In the genomic region with DNA sequence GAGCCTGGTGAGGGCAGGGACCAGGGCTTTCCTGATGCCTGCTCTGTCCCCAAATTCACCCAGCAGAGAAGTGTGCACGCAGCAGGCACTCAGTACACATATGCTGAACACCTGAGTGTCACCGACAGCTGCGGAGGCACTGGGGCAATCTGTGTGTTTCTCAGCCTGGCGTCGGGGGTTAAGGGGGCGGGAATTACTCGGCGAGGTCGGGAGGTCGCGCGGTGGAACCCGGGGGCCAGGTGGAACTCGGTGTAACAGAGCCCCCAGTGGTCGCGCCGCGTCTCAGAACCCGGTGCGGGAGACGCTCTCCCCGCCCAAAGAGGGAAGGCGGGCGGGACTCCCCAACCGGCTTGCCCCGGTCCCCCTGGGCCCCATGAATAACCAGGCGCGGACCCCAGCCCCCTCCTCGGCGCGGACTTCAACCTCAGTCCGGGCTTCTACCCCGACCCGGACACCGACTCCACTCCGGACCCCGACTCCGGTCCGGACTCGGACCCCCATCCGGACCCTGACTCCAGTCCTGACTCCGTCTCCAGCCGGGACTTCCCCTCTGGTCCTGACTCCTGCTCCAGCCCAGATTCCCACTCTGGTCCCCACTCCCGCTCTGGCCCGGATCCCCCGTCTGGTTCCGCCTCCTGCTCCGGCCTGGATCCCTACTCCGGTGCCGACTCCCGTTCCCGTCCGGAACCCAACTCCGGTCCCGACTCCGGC, we compare ENCODE assay signal across 1 cellular context.
TF ChIP-seq lines count a peak whose summit lies in the region.

A gene with protein sequence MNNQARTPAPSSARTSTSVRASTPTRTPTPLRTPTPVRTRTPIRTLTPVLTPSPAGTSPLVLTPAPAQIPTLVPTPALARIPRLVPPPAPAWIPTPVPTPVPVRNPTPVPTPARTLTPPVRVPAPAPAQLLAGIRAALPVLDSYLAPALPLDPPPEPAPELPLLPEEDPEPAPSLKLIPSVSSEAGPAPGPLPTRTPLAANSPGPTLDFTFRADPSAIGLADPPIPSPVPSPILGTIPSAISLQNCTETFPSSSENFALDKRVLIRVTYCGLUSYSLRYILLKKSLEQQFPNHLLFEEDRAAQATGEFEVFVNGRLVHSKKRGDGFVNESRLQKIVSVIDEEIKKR (plus strand): TSS at position 300 of the 711 bp plus-strand sequence. CDS start 74 bp downstream, at position 374.

TF ChIP-seq in HepG2, 621 proteins besides CTCF, POLR2A, EP300 and RAD21 (continued from another document and continues in another):
- TF ChIP-seq E2F5 (CRISPR knock-in tag; conservative IDR thresholded peaks at IDR 0.05) (no peak), GTF2F1 (IDR thresholded peaks at IDR 0.05; ENCODE audit: low read length) (no peak), ZSCAN31 (CRISPR knock-in tag; IDR thresholded peaks at IDR 0.05; ENCODE audit: low read depth) (no peak), HES4 (CRISPR knock-in tag; IDR thresholded peaks at IDR 0.05; ENCODE audit: borderline replicate concordance) (no peak), CCAR2 (optimal IDR thresholded peaks at IDR 0.05; ENCODE audit: low read depth, low read length) (no peak), ZZZ3 (CRISPR knock-in tag; IDR thresholded peaks at IDR 0.05; ENCODE audit: borderline replicate concordance) (no peak), DZIP1 (CRISPR knock-in tag; IDR thresholded peaks at IDR 0.05) (peak; percentile 24; the same call in 1 of the 2 replicates), KDM1A (CRISPR knock-in tag; IDR thresholded peaks at IDR 0.05) (no peak), ZNF619 (CRISPR knock-in tag; IDR thresholded peaks at IDR 0.05) (no peak), ETV6 (CRISPR knock-in tag; conservative IDR thresholded peaks at IDR 0.05) (no peak), ZBTB7B (CRISPR knock-in tag; IDR thresholded peaks at IDR 0.05) (peak; percentile 32; the same call in 1 of the 2 replicates), SRSF1 (optimal IDR thresholded peaks at IDR 0.05; ENCODE audit: low read depth, low read length) (peak; percentile 47), RARG (CRISPR knock-in tag; IDR thresholded peaks at IDR 0.05; ENCODE audit: low read depth) (no peak), SMC3 (IDR thresholded peaks at IDR 0.05; ENCODE audit: low read length) (no peak), MAZ (IDR thresholded peaks at IDR 0.05; ENCODE audit: borderline replicate concordance, low read depth, low read length) (no peak), MAZ (CRISPR knock-in tag; IDR thresholded peaks at IDR 0.05; ENCODE audit: low read depth) (0 out of 2 replicates have a peak, but pooled peaks have one; percentile 24), PHF20 (CRISPR knock-in tag; IDR thresholded peaks at IDR 0.05) (peak; percentile 38; the same call in 1 of the 2 replicates), ZNF484 (CRISPR knock-in tag; IDR thresholded peaks at IDR 0.05; ENCODE audit: borderline replicate concordance, low read depth) (no peak), NR3C1 (CRISPR knock-in tag; IDR thresholded peaks at IDR 0.05) (no peak), ZNF609 (CRISPR knock-in tag; IDR thresholded peaks at IDR 0.05; ENCODE audit: borderline replicate concordance) (0 out of 2 replicates have a peak, but pooled peaks have one; percentile 39), ZNF333 (CRISPR knock-in tag; IDR thresholded peaks at IDR 0.05; ENCODE audit: borderline replicate concordance) (no peak), MED13 (CRISPR knock-in tag; IDR thresholded peaks at IDR 0.05) (no peak), ZNF546 (CRISPR knock-in tag; conservative IDR thresholded peaks at IDR 0.05) (no peak), ZNF281 (CRISPR knock-in tag; IDR thresholded peaks at IDR 0.05; ENCODE audit: borderline replicate concordance) (no peak), NR2C2 (CRISPR knock-in tag; IDR thresholded peaks at IDR 0.05; ENCODE audit: borderline replicate concordance) (peak; percentile 30; the same call in 1 of the 2 replicates), ZNF207 (IDR thresholded peaks at IDR 0.05; ENCODE audit: borderline replicate concordance) (no peak), YEATS2 (CRISPR knock-in tag; IDR thresholded peaks at IDR 0.05; ENCODE audit: borderline replicate concordance) (no peak), PCBP1 (IDR thresholded peaks at IDR 0.05; ENCODE audit: borderline replicate concordance, low read depth, low read length) (0 out of 2 replicates have a peak, but pooled peaks have one; percentile 15)
- TF ChIP-seq, protein P1, sequence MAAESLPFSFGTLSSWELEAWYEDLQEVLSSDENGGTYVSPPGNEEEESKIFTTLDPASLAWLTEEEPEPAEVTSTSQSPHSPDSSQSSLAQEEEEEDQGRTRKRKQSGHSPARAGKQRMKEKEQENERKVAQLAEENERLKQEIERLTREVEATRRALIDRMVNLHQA (CRISPR knock-in tag; IDR thresholded peaks at IDR 0.05), result no peak
- TF ChIP-seq, protein P2, sequence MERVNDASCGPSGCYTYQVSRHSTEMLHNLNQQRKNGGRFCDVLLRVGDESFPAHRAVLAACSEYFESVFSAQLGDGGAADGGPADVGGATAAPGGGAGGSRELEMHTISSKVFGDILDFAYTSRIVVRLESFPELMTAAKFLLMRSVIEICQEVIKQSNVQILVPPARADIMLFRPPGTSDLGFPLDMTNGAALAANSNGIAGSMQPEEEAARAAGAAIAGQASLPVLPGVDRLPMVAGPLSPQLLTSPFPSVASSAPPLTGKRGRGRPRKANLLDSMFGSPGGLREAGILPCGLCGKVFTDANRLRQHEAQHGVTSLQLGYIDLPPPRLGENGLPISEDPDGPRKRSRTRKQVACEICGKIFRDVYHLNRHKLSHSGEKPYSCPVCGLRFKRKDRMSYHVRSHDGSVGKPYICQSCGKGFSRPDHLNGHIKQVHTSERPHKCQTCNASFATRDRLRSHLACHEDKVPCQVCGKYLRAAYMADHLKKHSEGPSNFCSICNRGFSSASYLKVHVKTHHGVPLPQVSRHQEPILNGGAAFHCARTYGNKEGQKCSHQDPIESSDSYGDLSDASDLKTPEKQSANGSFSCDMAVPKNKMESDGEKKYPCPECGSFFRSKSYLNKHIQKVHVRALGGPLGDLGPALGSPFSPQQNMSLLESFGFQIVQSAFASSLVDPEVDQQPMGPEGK (CRISPR knock-in tag; IDR thresholded peaks at IDR 0.05), result peak; percentile 73
- TF ChIP-seq, protein P3, sequence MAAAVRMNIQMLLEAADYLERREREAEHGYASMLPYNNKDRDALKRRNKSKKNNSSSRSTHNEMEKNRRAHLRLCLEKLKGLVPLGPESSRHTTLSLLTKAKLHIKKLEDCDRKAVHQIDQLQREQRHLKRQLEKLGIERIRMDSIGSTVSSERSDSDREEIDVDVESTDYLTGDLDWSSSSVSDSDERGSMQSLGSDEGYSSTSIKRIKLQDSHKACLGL (CRISPR knock-in tag; IDR thresholded peaks at IDR 0.05), result peak; percentile 40; the same call in 1 of the 2 replicates
- TF ChIP-seq, protein P4, sequence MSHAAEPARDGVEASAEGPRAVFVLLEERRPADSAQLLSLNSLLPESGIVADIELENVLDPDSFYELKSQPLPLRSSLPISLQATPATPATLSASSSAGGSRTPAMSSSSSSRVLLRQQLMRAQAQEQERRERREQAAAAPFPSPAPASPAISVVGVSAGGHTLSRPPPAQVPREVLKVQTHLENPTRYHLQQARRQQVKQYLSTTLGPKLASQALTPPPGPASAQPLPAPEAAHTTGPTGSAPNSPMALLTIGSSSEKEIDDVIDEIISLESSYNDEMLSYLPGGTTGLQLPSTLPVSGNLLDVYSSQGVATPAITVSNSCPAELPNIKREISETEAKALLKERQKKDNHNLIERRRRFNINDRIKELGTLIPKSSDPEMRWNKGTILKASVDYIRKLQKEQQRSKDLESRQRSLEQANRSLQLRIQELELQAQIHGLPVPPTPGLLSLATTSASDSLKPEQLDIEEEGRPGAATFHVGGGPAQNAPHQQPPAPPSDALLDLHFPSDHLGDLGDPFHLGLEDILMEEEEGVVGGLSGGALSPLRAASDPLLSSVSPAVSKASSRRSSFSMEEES (CRISPR knock-in tag; IDR thresholded peaks at IDR 0.05), result no peak
- TF ChIP-seq, protein P5, sequence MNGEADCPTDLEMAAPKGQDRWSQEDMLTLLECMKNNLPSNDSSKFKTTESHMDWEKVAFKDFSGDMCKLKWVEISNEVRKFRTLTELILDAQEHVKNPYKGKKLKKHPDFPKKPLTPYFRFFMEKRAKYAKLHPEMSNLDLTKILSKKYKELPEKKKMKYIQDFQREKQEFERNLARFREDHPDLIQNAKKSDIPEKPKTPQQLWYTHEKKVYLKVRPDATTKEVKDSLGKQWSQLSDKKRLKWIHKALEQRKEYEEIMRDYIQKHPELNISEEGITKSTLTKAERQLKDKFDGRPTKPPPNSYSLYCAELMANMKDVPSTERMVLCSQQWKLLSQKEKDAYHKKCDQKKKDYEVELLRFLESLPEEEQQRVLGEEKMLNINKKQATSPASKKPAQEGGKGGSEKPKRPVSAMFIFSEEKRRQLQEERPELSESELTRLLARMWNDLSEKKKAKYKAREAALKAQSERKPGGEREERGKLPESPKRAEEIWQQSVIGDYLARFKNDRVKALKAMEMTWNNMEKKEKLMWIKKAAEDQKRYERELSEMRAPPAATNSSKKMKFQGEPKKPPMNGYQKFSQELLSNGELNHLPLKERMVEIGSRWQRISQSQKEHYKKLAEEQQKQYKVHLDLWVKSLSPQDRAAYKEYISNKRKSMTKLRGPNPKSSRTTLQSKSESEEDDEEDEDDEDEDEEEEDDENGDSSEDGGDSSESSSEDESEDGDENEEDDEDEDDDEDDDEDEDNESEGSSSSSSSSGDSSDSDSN (CRISPR knock-in tag; IDR thresholded peaks at IDR 0.05), result 0 out of 2 replicates have a peak, but pooled peaks have one; percentile 60
